In genomic region chr1:113811888-113812660, GRCh38 we compare ENCODE assay signal across 8 cellular contexts.
A peak's percentile ranks its signal among the peaks of the same experiment; 100 is the strongest.
DNase-seq lines count a peak whose midpoint lies in the region; ATAC-seq and TF ChIP-seq lines count a peak whose summit lies in the region.

RSBN1 (minus strand) TSS chr1:113812476; CDS start chr1:113812412, 64 bp downstream.

- H3K27ac Mint-ChIP-seq in central memory CD8-positive, alpha-beta T cell (ENCODE audit: low read depth) = peak within 1 kb of the TSS; percentile 97

- peaks cover 30% of the 10 kb centered on the region for H3K36me3 Mint-ChIP-seq in central memory CD8-positive, alpha-beta T cell (ENCODE audit: insufficient read depth)

- peaks cover 38% of the 10 kb centered on the region for H3K4me1 Mint-ChIP-seq in central memory CD8-positive, alpha-beta T cell

- TF ChIP-seq CTCF in AG09319 (IDR thresholded peaks at IDR 0.05; ENCODE audit: low read depth, low read length) = peak; percentile 6

- H3K4me3 Mint-ChIP-seq in central memory CD8-positive, alpha-beta T cell = peak within 1 kb of the TSS; percentile 90

- H3K9me3 Mint-ChIP-seq in central memory CD8-positive, alpha-beta T cell = no peaks in the 10 kb centered on the region

- ATAC-seq in GM19025 (IDR thresholded peaks at IDR 0.05; ENCODE audit: low read depth, unreplicated experiment) (peak; percentile 87), HG03342 (IDR thresholded peaks at IDR 0.05; ENCODE audit: unreplicated experiment) (peak; percentile 91)
- peak; percentile 92 for ATAC-seq in central memory CD8-positive, alpha-beta T cell (replicated peaks; ENCODE audit: extremely low read depth, poor library complexity, severe bottlenecking)

- DNase-seq in AG09319 (ENCODE audit: extremely low read depth, low read depth) (peak; percentile 97), NCI-H446 (lab: John Stamatoyannopoulos, UW) (peak; percentile 99 to 100), iris pigment epithelial cell (ENCODE audit: low read depth) (peak; percentile 100)
- peak; percentile 96 for DNase-seq in activated CD4-positive, CD25-positive, alpha-beta regulatory T cell treated with anti-CD3 and anti-CD28 coated beads, Interleukin-2, amount 50 U/mL, for 16 hours (ENCODE audit: low read depth, low spot score)
- peak; percentile 94 to 98 for DNase-seq in central memory CD8-positive, alpha-beta T cell (ENCODE audit: low spot score in 2 of 2)
- DNase-seq in stimulated activated CD4-positive, alpha-beta T cell treated with anti-CD3 and anti-CD28 coated beads, Interleukin-12 subunit alpha, Interleukin-12 subunit beta, amount 100 ng/mL, for 4 hours = peak; percentile 95

- no peaks in the 10 kb centered on the region for H3K27me3 Mint-ChIP-seq in central memory CD8-positive, alpha-beta T cell

Comparison
In these comparisons a context has a peak if more than half of its experiments do, and no peak if none do; other contexts are left out.
1. Peak in every context shown above with its lines: DNase-seq and ATAC-seq.